Comparison of ENCODE assay signal across 20 cellular contexts in genomic region chr7:26993816-26994810, GRCh38.
DNase-seq lines count a peak whose midpoint lies in the region; TF ChIP-seq lines count a peak whose summit lies in the region.
"Had no signal": no experiment of that assay in that cellular context is flagged by ENCODE, and none has a peak within 500 bp of the region (broad histone marks: within the 10 kb centered on the region; RNA-seq: fewer than 3 reads in every experiment).

No MANE protein-coding gene starts in this region.

- H3K4me1 ChIP-seq in esophagus (ENCODE audit: control insufficient read depth in 2 of 2, insufficient read depth in 2 of 2, low read length in 1 of 2): no peaks in the 10 kb centered on the region
- no peaks in the 10 kb centered on the region for H3K4me1 ChIP-seq in osteoblast (ENCODE audit: insufficient read depth, low read length)
- no peaks in the 10 kb centered on the region for H3K4me1 ChIP-seq in neuronal stem cell (ENCODE audit: control insufficient read depth in 2 of 2, insufficient read depth in 1 of 2, low read depth in 1 of 2, low read length in 2 of 2)
- H3K4me1 ChIP-seq: Caco-2, gastrocnemius medialis, right lobe of liver had no signal

- H2AK5ac ChIP-seq in neuronal stem cell (ENCODE audit: low read depth, low read length): no peak overlapping the region

- H2AFZ ChIP-seq in osteoblast (ENCODE audit: low read length) (peak overlapping the region; percentile 62), neuronal stem cell (ENCODE audit: low read length) (no peak overlapping the region)

- H3K4me3 ChIP-seq in esophagus (ENCODE audit: low read depth in 1 of 2, low read length in 2 of 2): no peak overlapping the region
- H3K4me3 ChIP-seq in osteoblast (ENCODE audit: insufficient read depth, low read length): no peak overlapping the region
- no peak overlapping the region for H3K4me3 ChIP-seq in neuronal stem cell (ENCODE audit: low read length in 2 of 2)
- H3K4me3 ChIP-seq: gastrocnemius medialis, right lobe of liver had no signal

- H3K4ac ChIP-seq in neuronal stem cell (ENCODE audit: low read length): no peak overlapping the region

- H3K27me3 ChIP-seq in esophagus (ENCODE audit: control insufficient read depth in 1 of 2, insufficient read depth in 2 of 2, low read length in 2 of 2): no peaks in the 10 kb centered on the region
- no peaks in the 10 kb centered on the region for H3K27me3 ChIP-seq in osteoblast (ENCODE audit: insufficient read depth, low read length)
- no peaks in the 10 kb centered on the region for H3K27me3 ChIP-seq in neuronal stem cell (ENCODE audit: control insufficient read depth in 3 of 3, insufficient read depth in 3 of 3, low read depth in 1 of 3, low read length in 3 of 3)
- H3K27me3 ChIP-seq: gastrocnemius medialis, right lobe of liver had no signal

- H4K8ac ChIP-seq in neuronal stem cell (ENCODE audit: low read depth, low read length): no peak overlapping the region

- H3K27ac ChIP-seq in esophagus (ENCODE audit: low read depth in 2 of 2, low read length in 1 of 2) (peak overlapping the region; percentile 52 to 59), osteoblast (ENCODE audit: low read depth, low read length) (no peak overlapping the region), neuronal stem cell (replicated peaks; ENCODE audit: low read length) (no peak overlapping the region)
- H3K27ac ChIP-seq: gastrocnemius medialis, right lobe of liver had no signal

- no peak for TF ChIP-seq CTCF in osteoblast (IDR thresholded peaks at IDR 0.05; ENCODE audit: extremely low read depth, low read depth, low read length)

- H3K36me3 ChIP-seq in esophagus (ENCODE audit: control insufficient read depth in 2 of 2, insufficient read depth in 2 of 2, low read length in 1 of 2) (no peaks in the 10 kb centered on the region), osteoblast (ENCODE audit: insufficient read depth, low read length) (no peaks in the 10 kb centered on the region), neuronal stem cell (replicated peaks in 1 of 2; ENCODE audit: control insufficient read depth in 2 of 2, insufficient read depth in 2 of 2, low read length in 2 of 2) (no peaks in the 10 kb centered on the region)
- H3K36me3 ChIP-seq: gastrocnemius medialis, right lobe of liver had no signal

- H3K79me1 ChIP-seq in neuronal stem cell (ENCODE audit: low read depth, low read length): no peaks in the 10 kb centered on the region

- H3K9me3 ChIP-seq in esophagus (ENCODE audit: control insufficient read depth in 2 of 2, insufficient read depth in 1 of 2, low read depth in 1 of 2, low read length in 1 of 2): no peaks in the 10 kb centered on the region
- no peaks in the 10 kb centered on the region for H3K9me3 ChIP-seq in osteoblast (ENCODE audit: low read depth, low read length)
- H3K9me3 ChIP-seq in neuronal stem cell (replicated peaks in 1 of 2; ENCODE audit: control insufficient read depth in 2 of 2, insufficient read depth in 1 of 2, low read depth in 1 of 2, low read length in 2 of 2): no peaks in the 10 kb centered on the region
- H3K9me3 ChIP-seq: Caco-2, gastrocnemius medialis, right lobe of liver had no signal

- no peak overlapping the region for H3K14ac ChIP-seq in neuronal stem cell (ENCODE audit: low read length)

- peak; percentile 23 for DNase-seq in ELR (ENCODE audit: low read depth)
- DNase-seq in NCI-H226: peak; percentile 33
- DNase-seq in osteoblast (ENCODE audit: insufficient read length, low spot score, missing footprints): no peak
- no peak for DNase-seq in DMS 273 treated with DMSO at 0.1 percent for 48 hours (lab: John Stamatoyannopoulos, UW)
- no peak for DNase-seq in NCI-H1436 (lab: John Stamatoyannopoulos, UW)
- no peak for DNase-seq in stimulated activated CD8-positive, alpha-beta memory T cell treated with anti-CD3 and anti-CD28 coated beads, Interleukin-4, amount 100 ng/mL, for 48 hours
- DNase-seq in neuronal stem cell (ENCODE audit: low spot score): no peak
- DNase-seq: activated naive CD4-positive, alpha-beta T cell treated with anti-CD3 and anti-CD28 coated beads, Interleukin-2, amount 50 U/mL, for 16 hours; activated T-cell treated with anti-CD3 and anti-CD28 coated beads for 4 hours; AML-193; Caco-2; gastrocnemius medialis; GDM1; left colon; NCI-H1092; NCI-H2107; NCI-H774; right lobe of liver; SW 1271 had no signal

- H2BK15ac ChIP-seq in neuronal stem cell (ENCODE audit: low read length): no peak overlapping the region

- no peak overlapping the region for H2BK120ac ChIP-seq in neuronal stem cell (ENCODE audit: low read depth, low read length)

- H2BK5ac ChIP-seq in neuronal stem cell (ENCODE audit: low read length): no peak overlapping the region

- no peaks in the 10 kb centered on the region for H3K79me2 ChIP-seq in osteoblast (ENCODE audit: insufficient read depth, low read length)

- no peak overlapping the region for H4K91ac ChIP-seq in neuronal stem cell (ENCODE audit: low read depth, low read length, poor library complexity)

- H3K18ac ChIP-seq in neuronal stem cell (ENCODE audit: low read length): no peak overlapping the region

- H2BK12ac ChIP-seq in neuronal stem cell (ENCODE audit: low read length): no peak overlapping the region

- H3K9ac ChIP-seq in neuronal stem cell (ENCODE audit: low read depth, low read length, poor library complexity): no peak overlapping the region

- WGBS in esophagus, 2 donors: 36 to 43% methylated on average over 3 of the region's 3 CpGs
- WGBS in neuronal stem cell (ENCODE audit: extremely low coverage in 2 of 2, insufficient read length in 2 of 2, insufficient replicate concordance in 1 of 2), 2 donors: no CpG with 5 or more reads among the region's 3 CpGs

- H3K4me2 ChIP-seq in osteoblast (ENCODE audit: insufficient read depth, low read length) (no peak overlapping the region), neuronal stem cell (ENCODE audit: insufficient read depth, low read length, poor library complexity, severe bottlenecking) (no peak overlapping the region)

- no peak overlapping the region for H3K23ac ChIP-seq in neuronal stem cell (ENCODE audit: low read depth, low read length, poor library complexity)

- H4K20me1 ChIP-seq in osteoblast (ENCODE audit: insufficient read depth, low read length): no peaks in the 10 kb centered on the region

Comparison
In these comparisons a context has a peak if more than half of its experiments do, and no peak if none do; other contexts are left out.
1. DNase-seq: peak in ELR (single experiment) and NCI-H226 (single experiment); none in osteoblast (single experiment), DMS 273 treated with DMSO at 0.1 percent for 48 hours (single experiment), NCI-H1436 (single experiment), stimulated activated CD8-positive, alpha-beta memory T cell treated with anti-CD3 and anti-CD28 coated beads, Interleukin-4, amount 100 ng/mL, for 48 hours (single experiment) and neuronal stem cell (single experiment).
2. H3K27ac ChIP-seq: peak in esophagus (2 of 2); none in osteoblast (single experiment) and neuronal stem cell (single experiment).